9 cellular contexts compared by ENCODE assay signal in the genomic region with DNA sequence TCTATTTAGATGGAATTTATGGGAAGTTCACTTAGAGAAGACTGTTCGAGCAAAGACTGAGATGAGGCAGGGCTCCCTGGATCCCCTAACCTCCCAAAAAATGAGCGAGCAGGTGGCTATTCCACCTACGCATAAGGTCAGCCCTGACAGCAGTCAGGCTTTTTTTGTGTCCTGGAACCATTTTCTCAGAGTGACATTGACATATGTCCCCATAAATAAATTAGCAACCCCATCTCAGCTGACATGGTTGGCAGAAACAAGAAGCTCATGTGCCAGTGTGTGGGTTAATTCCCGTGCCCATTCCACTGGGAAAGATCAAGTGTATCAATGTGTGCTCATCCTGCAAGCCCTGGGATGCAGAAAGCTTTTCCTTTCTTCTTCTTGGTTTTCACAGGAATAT.
"Had no signal": no experiment of that assay in that cellular context is flagged by ENCODE, and none has a peak within 500 bp of the region (broad histone marks: within the 10 kb centered on the region; RNA-seq: fewer than 3 reads in every experiment).

No MANE protein-coding gene starts in this region.

- H3K9me3 ChIP-seq: HAP-1 had no signal

- H3K27ac ChIP-seq: GM23248, HL-60 had no signal

- H3K4me3 ChIP-seq: GM23248, HAP-1 had no signal

- ATAC-seq: HCT116, HepG2 had no signal

- DNase-seq: GM23248, GOT3, H7, HFFc6, KBM-7 had no signal

- H3K36me3 ChIP-seq: HAP-1 had no signal

- H3K4me1 ChIP-seq: HAP-1 had no signal
